ENCODE assay signal across 11 cellular contexts in genomic region chr16:85894266-85894665, GRCh38. TPM values are rescaled to one million over a fixed set of nuclear protein-coding genes. Genes with fewer than 3 reads are reported as not detected.
DNase-seq lines count a peak whose midpoint lies in the region; ATAC-seq and TF ChIP-seq lines count a peak whose summit lies in the region.
"Had no signal": no experiment of that assay in that cellular context is flagged by ENCODE, and none has a peak within 500 bp of the region (broad histone marks: within the 10 kb centered on the region; RNA-seq: fewer than 3 reads in every experiment).

No MANE protein-coding gene starts in this region.

- no peak overlapping the region for H3K9ac ChIP-seq in trophoblast cell (ENCODE audit: low read length)

- POLR2A ChIA-PET in naive thymus-derived CD4-positive, alpha-beta T cell (lab: Charles Lee) = no interaction called here

- no peak for ATAC-seq in naive thymus-derived CD4-positive, alpha-beta T cell
- ATAC-seq: stimulated activated effector memory CD8-positive, alpha-beta T cell treated with anti-CD3 and anti-CD28 coated beads, Interleukin-12 subunit alpha, Interleukin-12 subunit beta, amount 100 ng/mL, for 72 hours had no signal

- H2AFZ ChIP-seq in trophoblast cell (ENCODE audit: insufficient read depth, low read length, poor library complexity) = no peak overlapping the region

- no peaks in the 10 kb centered on the region for H3K36me3 Mint-ChIP-seq in naive thymus-derived CD4-positive, alpha-beta T cell
- H3K36me3 Mint-ChIP-seq: stimulated activated effector memory CD8-positive, alpha-beta T cell treated with anti-CD3 and anti-CD28 coated beads, Interleukin-12 subunit alpha, Interleukin-12 subunit beta, amount 100 ng/mL, for 72 hours had no signal

- WGBS in trophoblast cell (ENCODE audit: extremely low coverage, insufficient coverage, insufficient read length) = no CpG with 5 or more reads among the region's 6 CpGs

- H3K79me2 ChIP-seq in trophoblast cell (ENCODE audit: control insufficient read depth, insufficient read depth, low read length, poor library complexity) = peaks cover 2% of the 10 kb centered on the region

- no peaks in the 10 kb centered on the region for H3K9me3 ChIP-seq in WERI-Rb-1 (ENCODE audit: severe bottlenecking)
- H3K9me3 ChIP-seq in trophoblast cell (ENCODE audit: insufficient read depth, low read depth, low read length) = no peaks in the 10 kb centered on the region
- H3K9me3 ChIP-seq in naive thymus-derived CD4-positive, alpha-beta T cell (ENCODE audit: control insufficient read depth in 2 of 3, low read length in 3 of 3) = no peaks in the 10 kb centered on the region
- H3K9me3 ChIP-seq: esophagus squamous epithelium had no signal

- no peak overlapping the region for H3K4ac ChIP-seq in trophoblast cell (ENCODE audit: low read depth, low read length)

- peak; percentile 58 for DNase-seq in activated CD8-positive, alpha-beta memory T cell treated with anti-CD3 and anti-CD28 coated beads for 24 hours
- no peak for DNase-seq in activated CD8-positive, alpha-beta memory T cell treated with anti-CD3 and anti-CD28 coated beads, Interleukin-2, amount 50 U/mL, for 4 hours
- DNase-seq in GM20000 (ENCODE audit: low spot score) (no peak), WERI-Rb-1 (no peak), trophoblast cell (peak in 1 of 2 donors; percentile 46), LoVo (ENCODE audit: low spot score) (no peak)
- DNase-seq in stimulated activated CD4-positive, alpha-beta T cell treated with anti-CD3 and anti-CD28 coated beads, Interleukin-4, amount 100 ng/mL, for 4 hours = no peak
- DNase-seq in naive thymus-derived CD4-positive, alpha-beta T cell = no peak
- DNase-seq: esophagus squamous epithelium, T-helper 2 cell had no signal

- H4K8ac ChIP-seq in trophoblast cell (ENCODE audit: low read depth, low read length) = no peak overlapping the region

- H3K36me3 ChIP-seq in WERI-Rb-1 (no peaks in the 10 kb centered on the region), trophoblast cell (ENCODE audit: control insufficient read depth in 1 of 2, insufficient read depth in 2 of 2, low read length in 2 of 2) (no peaks in the 10 kb centered on the region)
- peaks cover 0 to 4% (median 0%) of the 10 kb centered on the region in 3 experiments for H3K36me3 ChIP-seq in naive thymus-derived CD4-positive, alpha-beta T cell (ENCODE audit: control insufficient read depth in 2 of 3, insufficient read depth in 3 of 3, low read length in 3 of 3)
- H3K36me3 ChIP-seq: esophagus squamous epithelium had no signal

- no peak overlapping the region for H3K27ac Mint-ChIP-seq in naive thymus-derived CD4-positive, alpha-beta T cell
- H3K27ac Mint-ChIP-seq: stimulated activated effector memory CD8-positive, alpha-beta T cell treated with anti-CD3 and anti-CD28 coated beads, Interleukin-12 subunit alpha, Interleukin-12 subunit beta, amount 100 ng/mL, for 72 hours had no signal

- H3K14ac ChIP-seq in trophoblast cell (ENCODE audit: low read length) = no peak overlapping the region

- H2BK120ac ChIP-seq in trophoblast cell (ENCODE audit: insufficient read depth, low read length, poor library complexity) = peak overlapping the region; percentile 29

- no peak overlapping the region for H3K4me2 ChIP-seq in trophoblast cell (ENCODE audit: low read length)

- H3K4me1 Mint-ChIP-seq in naive thymus-derived CD4-positive, alpha-beta T cell = peaks cover 10 to 21% (median 13%) of the 10 kb centered on the region in 7 donors

- CTCF ChIA-PET in naive thymus-derived CD4-positive, alpha-beta T cell (lab: Charles Lee) = no interaction called here

- H2BK5ac ChIP-seq in trophoblast cell (ENCODE audit: low read depth, low read length, poor library complexity) = no peak overlapping the region

- H3K27me3 ChIP-seq in WERI-Rb-1 (ENCODE audit: insufficient read depth, low read depth, severe bottlenecking) = no peaks in the 10 kb centered on the region
- H3K27me3 ChIP-seq in trophoblast cell (ENCODE audit: insufficient read depth, low read length) = peaks cover 9% of the 10 kb centered on the region
- no peaks in the 10 kb centered on the region for H3K27me3 ChIP-seq in naive thymus-derived CD4-positive, alpha-beta T cell (ENCODE audit: control insufficient read depth in 2 of 2, insufficient read depth in 2 of 2, low read length in 2 of 2)

- H3K4me3 ChIP-seq in WERI-Rb-1 (ENCODE audit: low read depth, low read length) = no peak overlapping the region
- H3K4me3 ChIP-seq in trophoblast cell (ENCODE audit: low read depth, low read length) = no peak overlapping the region
- no peak overlapping the region for H3K4me3 ChIP-seq in naive thymus-derived CD4-positive, alpha-beta T cell (ENCODE audit: low read length)
- H3K4me3 ChIP-seq: esophagus squamous epithelium had no signal

- intact Hi-C loops in naive thymus-derived CD4-positive, alpha-beta T cell (cut with micrococcal nuclease) = no loop called here

- H3K4me1 ChIP-seq in trophoblast cell (ENCODE audit: control insufficient read depth in 1 of 2, insufficient read depth in 2 of 2, low read length in 2 of 2) = peaks cover 14 to 20% of the 10 kb centered on the region in 2 experiments
- peaks cover 4 to 6% of the 10 kb centered on the region in 2 donors for H3K4me1 ChIP-seq in naive thymus-derived CD4-positive, alpha-beta T cell (ENCODE audit: control insufficient read depth in 2 of 2, insufficient read depth in 2 of 2, low read length in 2 of 2)

- H4K91ac ChIP-seq in trophoblast cell (ENCODE audit: low read depth, low read length) = no peak overlapping the region

- no peaks in the 10 kb centered on the region for H3K9me3 Mint-ChIP-seq in naive thymus-derived CD4-positive, alpha-beta T cell
- H3K9me3 Mint-ChIP-seq: stimulated activated effector memory CD8-positive, alpha-beta T cell treated with anti-CD3 and anti-CD28 coated beads, Interleukin-12 subunit alpha, Interleukin-12 subunit beta, amount 100 ng/mL, for 72 hours had no signal

- peaks cover 0 to 9% (median 0%) of the 10 kb centered on the region in 5 donors for H3K27me3 Mint-ChIP-seq in naive thymus-derived CD4-positive, alpha-beta T cell

- peaks cover 13% of the 10 kb centered on the region for H3K79me1 ChIP-seq in trophoblast cell (ENCODE audit: low read length)

- no peak overlapping the region for H3K4me3 Mint-ChIP-seq in naive thymus-derived CD4-positive, alpha-beta T cell
- H3K4me3 Mint-ChIP-seq: stimulated activated effector memory CD8-positive, alpha-beta T cell treated with anti-CD3 and anti-CD28 coated beads, Interleukin-12 subunit alpha, Interleukin-12 subunit beta, amount 100 ng/mL, for 72 hours had no signal

- H4K12ac ChIP-seq in trophoblast cell (ENCODE audit: low read depth, low read length) = no peak overlapping the region

- peak overlapping the region; percentile 25 for H2BK12ac ChIP-seq in trophoblast cell (ENCODE audit: low read length)

- no peak overlapping the region for H3K18ac ChIP-seq in trophoblast cell (ENCODE audit: low read length)

- H3K23ac ChIP-seq in trophoblast cell (ENCODE audit: low read length) = no peak overlapping the region

- TF ChIP-seq CTCF in GM20000 (IDR thresholded peaks at IDR 0.05; ENCODE audit: extremely low read depth, missing control alignments) (peak; percentile 21), WERI-Rb-1 (IDR thresholded peaks at IDR 0.05; ENCODE audit: low read depth, low read length) (0 out of 2 replicates have a peak, but pooled peaks have one; percentile 12)

- peak overlapping the region; percentile 6 for H2AK5ac ChIP-seq in trophoblast cell (ENCODE audit: low read length)

- H3K27ac ChIP-seq in WERI-Rb-1 (no peak overlapping the region), trophoblast cell (ENCODE audit: low read depth, low read length) (no peak overlapping the region)
- H3K27ac ChIP-seq in naive thymus-derived CD4-positive, alpha-beta T cell (ENCODE audit: low read depth, low read length) = no peak overlapping the region
- H3K27ac ChIP-seq: esophagus squamous epithelium had no signal

RNA-seq across cellular contexts. Expression of gene IRF8, which starts 4.7 kb away (rescaled TPM):
- polyA plus RNA-seq in trophoblast cell (2013) = 4.1 and 4.2 TPM in 2 replicates
- 100 to 1,000 TPM in 1 of 5 experiments, 10 to 100 TPM in 2, 1 to 10 TPM in 2; 3.5 to 105 (median 19.9) TPM for total RNA-seq in naive thymus-derived CD4-positive, alpha-beta T cell
- 1 to 10 TPM; 4.5 to 6.4 TPM for polyA plus RNA-seq in naive thymus-derived CD4-positive, alpha-beta T cell
